Comparison of ENCODE assay signal across 1 cellular context in genomic region chr17:76986318-76986717, GRCh38.
TF ChIP-seq lines count a peak whose summit lies in the region.

No MANE protein-coding gene starts in this region.

TF ChIP-seq in H1, 55 proteins besides CTCF, POLR2A, EP300 and RAD21 (continued from another document):
- TF ChIP-seq ATF2 (IDR thresholded peaks at IDR 0.05; ENCODE audit: low read length) (no peak), KDM4A (IDR thresholded peaks at IDR 0.05; ENCODE audit: low read depth, low read length, severe bottlenecking) (no peak), YY1 (IDR thresholded peaks at IDR 0.05; ENCODE audit: low read depth, low read length) (no peak), SIX5 (IDR thresholded peaks at IDR 0.05; ENCODE audit: low read depth, low read length) (no peak), TAF1 (IDR thresholded peaks at IDR 0.05; ENCODE audit: low read depth, low read length) (no peak), FOSL1 (IDR thresholded peaks at IDR 0.05; ENCODE audit: insufficient read depth, low read depth, low read length) (no peak), USF2 (IDR thresholded peaks at IDR 0.05; ENCODE audit: low read length) (no peak), SUZ12 (IDR thresholded peaks at IDR 0.05; ENCODE audit: low read length) (no peak), KDM1A (IDR thresholded peaks at IDR 0.05; ENCODE audit: borderline replicate concordance, low read length) (no peak)
- TF ChIP-seq, protein P1, sequence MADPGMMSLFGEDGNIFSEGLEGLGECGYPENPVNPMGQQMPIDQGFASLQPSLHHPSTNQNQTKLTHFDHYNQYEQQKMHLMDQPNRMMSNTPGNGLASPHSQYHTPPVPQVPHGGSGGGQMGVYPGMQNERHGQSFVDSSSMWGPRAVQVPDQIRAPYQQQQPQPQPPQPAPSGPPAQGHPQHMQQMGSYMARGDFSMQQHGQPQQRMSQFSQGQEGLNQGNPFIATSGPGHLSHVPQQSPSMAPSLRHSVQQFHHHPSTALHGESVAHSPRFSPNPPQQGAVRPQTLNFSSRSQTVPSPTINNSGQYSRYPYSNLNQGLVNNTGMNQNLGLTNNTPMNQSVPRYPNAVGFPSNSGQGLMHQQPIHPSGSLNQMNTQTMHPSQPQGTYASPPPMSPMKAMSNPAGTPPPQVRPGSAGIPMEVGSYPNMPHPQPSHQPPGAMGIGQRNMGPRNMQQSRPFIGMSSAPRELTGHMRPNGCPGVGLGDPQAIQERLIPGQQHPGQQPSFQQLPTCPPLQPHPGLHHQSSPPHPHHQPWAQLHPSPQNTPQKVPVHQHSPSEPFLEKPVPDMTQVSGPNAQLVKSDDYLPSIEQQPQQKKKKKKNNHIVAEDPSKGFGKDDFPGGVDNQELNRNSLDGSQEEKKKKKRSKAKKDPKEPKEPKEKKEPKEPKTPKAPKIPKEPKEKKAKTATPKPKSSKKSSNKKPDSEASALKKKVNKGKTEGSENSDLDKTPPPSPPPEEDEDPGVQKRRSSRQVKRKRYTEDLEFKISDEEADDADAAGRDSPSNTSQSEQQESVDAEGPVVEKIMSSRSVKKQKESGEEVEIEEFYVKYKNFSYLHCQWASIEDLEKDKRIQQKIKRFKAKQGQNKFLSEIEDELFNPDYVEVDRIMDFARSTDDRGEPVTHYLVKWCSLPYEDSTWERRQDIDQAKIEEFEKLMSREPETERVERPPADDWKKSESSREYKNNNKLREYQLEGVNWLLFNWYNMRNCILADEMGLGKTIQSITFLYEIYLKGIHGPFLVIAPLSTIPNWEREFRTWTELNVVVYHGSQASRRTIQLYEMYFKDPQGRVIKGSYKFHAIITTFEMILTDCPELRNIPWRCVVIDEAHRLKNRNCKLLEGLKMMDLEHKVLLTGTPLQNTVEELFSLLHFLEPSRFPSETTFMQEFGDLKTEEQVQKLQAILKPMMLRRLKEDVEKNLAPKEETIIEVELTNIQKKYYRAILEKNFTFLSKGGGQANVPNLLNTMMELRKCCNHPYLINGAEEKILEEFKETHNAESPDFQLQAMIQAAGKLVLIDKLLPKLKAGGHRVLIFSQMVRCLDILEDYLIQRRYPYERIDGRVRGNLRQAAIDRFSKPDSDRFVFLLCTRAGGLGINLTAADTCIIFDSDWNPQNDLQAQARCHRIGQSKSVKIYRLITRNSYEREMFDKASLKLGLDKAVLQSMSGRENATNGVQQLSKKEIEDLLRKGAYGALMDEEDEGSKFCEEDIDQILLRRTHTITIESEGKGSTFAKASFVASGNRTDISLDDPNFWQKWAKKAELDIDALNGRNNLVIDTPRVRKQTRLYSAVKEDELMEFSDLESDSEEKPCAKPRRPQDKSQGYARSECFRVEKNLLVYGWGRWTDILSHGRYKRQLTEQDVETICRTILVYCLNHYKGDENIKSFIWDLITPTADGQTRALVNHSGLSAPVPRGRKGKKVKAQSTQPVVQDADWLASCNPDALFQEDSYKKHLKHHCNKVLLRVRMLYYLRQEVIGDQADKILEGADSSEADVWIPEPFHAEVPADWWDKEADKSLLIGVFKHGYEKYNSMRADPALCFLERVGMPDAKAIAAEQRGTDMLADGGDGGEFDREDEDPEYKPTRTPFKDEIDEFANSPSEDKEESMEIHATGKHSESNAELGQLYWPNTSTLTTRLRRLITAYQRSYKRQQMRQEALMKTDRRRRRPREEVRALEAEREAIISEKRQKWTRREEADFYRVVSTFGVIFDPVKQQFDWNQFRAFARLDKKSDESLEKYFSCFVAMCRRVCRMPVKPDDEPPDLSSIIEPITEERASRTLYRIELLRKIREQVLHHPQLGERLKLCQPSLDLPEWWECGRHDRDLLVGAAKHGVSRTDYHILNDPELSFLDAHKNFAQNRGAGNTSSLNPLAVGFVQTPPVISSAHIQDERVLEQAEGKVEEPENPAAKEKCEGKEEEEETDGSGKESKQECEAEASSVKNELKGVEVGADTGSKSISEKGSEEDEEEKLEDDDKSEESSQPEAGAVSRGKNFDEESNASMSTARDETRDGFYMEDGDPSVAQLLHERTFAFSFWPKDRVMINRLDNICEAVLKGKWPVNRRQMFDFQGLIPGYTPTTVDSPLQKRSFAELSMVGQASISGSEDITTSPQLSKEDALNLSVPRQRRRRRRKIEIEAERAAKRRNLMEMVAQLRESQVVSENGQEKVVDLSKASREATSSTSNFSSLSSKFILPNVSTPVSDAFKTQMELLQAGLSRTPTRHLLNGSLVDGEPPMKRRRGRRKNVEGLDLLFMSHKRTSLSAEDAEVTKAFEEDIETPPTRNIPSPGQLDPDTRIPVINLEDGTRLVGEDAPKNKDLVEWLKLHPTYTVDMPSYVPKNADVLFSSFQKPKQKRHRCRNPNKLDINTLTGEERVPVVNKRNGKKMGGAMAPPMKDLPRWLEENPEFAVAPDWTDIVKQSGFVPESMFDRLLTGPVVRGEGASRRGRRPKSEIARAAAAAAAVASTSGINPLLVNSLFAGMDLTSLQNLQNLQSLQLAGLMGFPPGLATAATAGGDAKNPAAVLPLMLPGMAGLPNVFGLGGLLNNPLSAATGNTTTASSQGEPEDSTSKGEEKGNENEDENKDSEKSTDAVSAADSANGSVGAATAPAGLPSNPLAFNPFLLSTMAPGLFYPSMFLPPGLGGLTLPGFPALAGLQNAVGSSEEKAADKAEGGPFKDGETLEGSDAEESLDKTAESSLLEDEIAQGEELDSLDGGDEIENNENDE (IDR thresholded peaks at IDR 0.05; ENCODE audit: insufficient replicate concordance, low read length) = no peak
